1 cellular context compared by ENCODE assay signal in genomic region chr11:3057069-3057963, GRCh38.
A peak's percentile ranks its signal among the peaks of the same experiment; 100 is the strongest.
TF ChIP-seq lines count a peak whose summit lies in the region.

CARS1 (minus strand) TSS chr11:3057423; CDS start chr11:3057367, 56 bp downstream.

TF ChIP-seq in K562, 482 proteins besides CTCF, POLR2A, EP300 and RAD21 (continued from another document):
- peak; percentile 58 for TF ChIP-seq PHF20 (IDR thresholded peaks at IDR 0.05; ENCODE audit: partially characterized antibody)
- no peak for TF ChIP-seq MLX (CRISPR knock-in tag; conservative IDR thresholded peaks at IDR 0.05)
- no peak for TF ChIP-seq ADNP (tag; IDR thresholded peaks at IDR 0.05)
- no peak for TF ChIP-seq ZNF354B (CRISPR knock-in tag; IDR thresholded peaks at IDR 0.05)
- TF ChIP-seq LARP7 (IDR thresholded peaks at IDR 0.05) = no peak
- peak; percentile 86 for TF ChIP-seq PRPF4 (IDR thresholded peaks at IDR 0.05; ENCODE audit: insufficient read depth, low read depth, low read length, poor library complexity, severe bottlenecking)
- TF ChIP-seq NBN (IDR thresholded peaks at IDR 0.05; ENCODE audit: low read depth) = no peak; the same call in 1 of the 2 replicates
- no peak for TF ChIP-seq E2F4 (CRISPR knock-in tag; IDR thresholded peaks at IDR 0.05; ENCODE audit: low read depth)
- TF ChIP-seq SMAD1 (IDR thresholded peaks at IDR 0.05; ENCODE audit: low read depth, low read length, partially characterized antibody) = no peak
- TF ChIP-seq PURB (CRISPR knock-in tag; IDR thresholded peaks at IDR 0.05; ENCODE audit: low read depth) = no peak
- TF ChIP-seq KDM4B (IDR thresholded peaks at IDR 0.05; ENCODE audit: borderline replicate concordance in 2 of 2, low read depth in 1 of 2) = peak in 1 of 2 experiments; percentile 94; a peak in 1 of 4 replicates
- no peak for TF ChIP-seq JUNB (CRISPR knock-in tag; conservative IDR thresholded peaks at IDR 0.05)
- TF ChIP-seq HDAC1 (IDR thresholded peaks at IDR 0.05) = peak; percentile 33 to 98; a peak in 2 of 4 replicates
- no peak for TF ChIP-seq GATAD2B (IDR thresholded peaks at IDR 0.05; ENCODE audit: borderline replicate concordance)
- TF ChIP-seq ZNF584 (CRISPR knock-in tag; IDR thresholded peaks at IDR 0.05; ENCODE audit: low read depth) = no peak
- no peak for TF ChIP-seq ZBTB34 (CRISPR knock-in tag; IDR thresholded peaks at IDR 0.05)
- no peak for TF ChIP-seq FOXK1 (CRISPR knock-in tag; IDR thresholded peaks at IDR 0.05; ENCODE audit: borderline replicate concordance)
- TF ChIP-seq TARDBP (IDR thresholded peaks at IDR 0.05) = no peak
- TF ChIP-seq MAX (CRISPR knock-in tag; IDR thresholded peaks at IDR 0.05) = peak; percentile 85
- peak; percentile 100 for TF ChIP-seq ETV5 (CRISPR knock-in tag; IDR thresholded peaks at IDR 0.05; ENCODE audit: low read depth)
